Comparison of ENCODE assay signal across 22 cellular contexts in the genomic region with DNA sequence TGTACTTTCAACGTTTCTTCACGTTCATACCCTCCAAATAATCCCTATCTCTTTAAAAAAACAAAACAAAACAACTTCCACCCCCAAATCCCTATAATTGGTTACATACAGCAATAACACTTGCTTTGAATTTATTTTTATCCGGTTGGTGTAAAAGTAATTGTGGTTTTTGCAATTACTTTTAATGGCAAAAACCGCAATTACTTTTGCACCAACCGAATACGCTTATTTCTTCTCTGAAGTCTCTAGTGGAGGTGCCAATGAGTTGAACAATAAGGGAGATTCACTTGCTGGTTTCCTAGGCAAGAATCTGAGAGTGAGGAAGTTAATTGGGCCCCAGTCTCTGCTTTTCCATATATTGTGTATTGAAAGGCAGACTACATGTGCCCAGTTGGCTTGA.
DNase-seq lines count a peak whose midpoint lies in the region; FAIRE-seq and TF ChIP-seq lines count a peak whose summit lies in the region.
"Had no signal": no experiment of that assay in that cellular context is flagged by ENCODE, and none has a peak within 500 bp of the region (broad histone marks: within the 10 kb centered on the region; RNA-seq: fewer than 3 reads in every experiment).

No MANE protein-coding gene starts in this region.

- no peak overlapping the region for H2AFZ ChIP-seq in hepatocyte

- H3K27ac ChIP-seq in hepatocyte, result peak overlapping the region; percentile 30
- H3K27ac ChIP-seq: SJCRH30 had no signal

- H3K9me3 Mint-ChIP-seq in nephron progenitor cell, result peaks cover 4% of the 10 kb centered on the region

- H3K27ac Mint-ChIP-seq in nephron progenitor cell, result peak overlapping the region; percentile 60

- no peak for FAIRE-seq in HTR-8/SVneo (lab: Jason Lieb, UNC)
- FAIRE-seq: GM19239, H1, RCC 7860 had no signal

- TF ChIP-seq CTCF in hepatocyte (IDR thresholded peaks at IDR 0.05; ENCODE audit: poor library complexity) (no peak), nephron progenitor cell (IDR thresholded peaks at IDR 0.05) (no peak)

- H3K4me1 ChIP-seq in hepatocyte (ENCODE audit: insufficient read depth), result peaks cover 36% of the 10 kb centered on the region
- H3K4me1 ChIP-seq: BE2C had no signal

- H3K27me3 Mint-ChIP-seq in nephron progenitor cell (ENCODE audit: low read depth, poor library complexity), result peaks cover 3% of the 10 kb centered on the region

- H3K9me2 ChIP-seq in hepatocyte (replicated peaks; ENCODE audit: insufficient read depth), result no peaks in the 10 kb centered on the region

- H3K36me3 ChIP-seq in hepatocyte (replicated peaks; ENCODE audit: insufficient read depth, low read depth), result no peaks in the 10 kb centered on the region
- H3K36me3 ChIP-seq: BE2C, MG63, SJCRH30 had no signal

- H3K4me1 Mint-ChIP-seq in nephron progenitor cell, result peaks cover 94% of the 10 kb centered on the region

- DNase-seq in HEK293T (ENCODE audit: extremely low spot score), result no peak
- DNase-seq in NOMO-1 (lab: John Stamatoyannopoulos, UW; ENCODE audit: unreplicated experiment in 2 of 2), result peak; percentile 22 to 37
- DNase-seq in hepatocyte (ENCODE audit: low spot score), result no peak
- DNase-seq in nephron progenitor cell, result no peak
- DNase-seq in HTR-8/SVneo (ENCODE audit: insufficient read length, low spot score), result no peak
- DNase-seq in mesenteric fat pad (ENCODE audit: low spot score), result no peak
- no peak for DNase-seq in stimulated activated CD4-positive, alpha-beta T cell treated with anti-CD3 and anti-CD28 coated beads, Interleukin-4, amount 100 ng/mL, for 24 hours
- DNase-seq: BE2C, EL, GF-D8, MG63, NCI-H1092, NCI-H1436, NCI-H2029, NCI-H2227 treated with DMSO at 0.1 percent for 48 hours, NCI-H510A, NCI-H748 treated with DMSO at 0.1 percent for 48 hours, OCI-M1, SJCRH30 had no signal

- WGBS in hepatocyte (ENCODE audit: low lambda C conversion rate, missing lambda C conversion rate), result 75% methylated on average over 6 of the region's 6 CpGs

- no peak overlapping the region for H3K4me2 ChIP-seq in hepatocyte

- H3K4me3 ChIP-seq in hepatocyte, result no peak overlapping the region
- H3K4me3 ChIP-seq: MG63, SJCRH30 had no signal

- H3K9me3 ChIP-seq in hepatocyte (ENCODE audit: low read depth), result no peaks in the 10 kb centered on the region
- H3K9me3 ChIP-seq: BE2C, MG63, SJCRH30 had no signal

- H4K20me1 ChIP-seq in hepatocyte (ENCODE audit: insufficient read depth, poor library complexity, severe bottlenecking), result no peaks in the 10 kb centered on the region

- POLR2A ChIA-PET in HEK293T (lab: Yijun Ruan, JAX), result no interaction called here

- CTCF ChIA-PET in HEK293T (lab: Yijun Ruan, JAX), result no interaction called here

- no peak overlapping the region for H3K4me3 Mint-ChIP-seq in nephron progenitor cell

- no peaks in the 10 kb centered on the region for H3K79me2 ChIP-seq in hepatocyte

- H3K36me3 Mint-ChIP-seq in nephron progenitor cell (ENCODE audit: low read depth), result no peaks in the 10 kb centered on the region

- no peaks in the 10 kb centered on the region for H3K27me3 ChIP-seq in hepatocyte
- H3K27me3 ChIP-seq: BE2C, MG63, SJCRH30 had no signal

TF ChIP-seq in HEK293T, 16 proteins besides CTCF, POLR2A, EP300 and RAD21:
- TF ChIP-seq BHLHE40 (IDR thresholded peaks at IDR 0.05; ENCODE audit: borderline replicate concordance) (no peak), ZNF384 (IDR thresholded peaks at IDR 0.05) (no peak), ELF4 (IDR thresholded peaks at IDR 0.05) (peak; percentile 97), TARDBP (IDR thresholded peaks at IDR 0.05) (no peak)

Comparison
In these comparisons a context has a peak if more than half of its experiments do, and no peak if none do; other contexts are left out.
1. DNase-seq: peak in NOMO-1 (2 of 2); none in HEK293T (single experiment), hepatocyte (single experiment), nephron progenitor cell (single experiment), HTR-8/SVneo (single experiment), mesenteric fat pad (single experiment) and stimulated activated CD4-positive, alpha-beta T cell treated with anti-CD3 and anti-CD28 coated beads, Interleukin-4, amount 100 ng/mL, for 24 hours (single experiment).